In genomic region chr11:114416441-114416928, GRCh38 we compare ENCODE assay signal across 17 cellular contexts. TPM values are rescaled to one million over a fixed set of nuclear protein-coding genes. Genes with fewer than 3 reads are reported as not detected.
DNase-seq lines count a peak whose midpoint lies in the region; ATAC-seq, FAIRE-seq and TF ChIP-seq lines count a peak whose summit lies in the region.
"Had no signal": no experiment of that assay in that cellular context is flagged by ENCODE, and none has a peak within 500 bp of the region (broad histone marks: within the 10 kb centered on the region; RNA-seq: fewer than 3 reads in every experiment).

No MANE protein-coding gene starts in this region.

- no peak for TF ChIP-seq POLR2A in GM12891 (IDR thresholded peaks at IDR 0.05; ENCODE audit: low read depth, low read length)

- DNase-seq in EL = peak; percentile 40
- DNase-seq in M059J (ENCODE audit: low read depth) = peak; percentile 69
- peak; percentile 31 for DNase-seq in brain microvascular endothelial cell
- peak; percentile 76 for DNase-seq in keratinocyte (ENCODE audit: low read depth, low spot score)
- no peak for DNase-seq in activated CD4-positive, alpha-beta memory T cell treated with anti-CD3 and anti-CD28 coated beads, Interleukin-2, amount 10 ng/mL, durations not matched to agents 7 days and 5 days
- no peak for DNase-seq in epidermal melanocyte (ENCODE audit: insufficient read length, low spot score)
- no peak for DNase-seq in GM12891 (ENCODE audit: insufficient read length, low spot score)
- DNase-seq: activated CD4-positive, CD25-positive, alpha-beta regulatory T cell; activated naive CD4-positive, alpha-beta T cell; caudate nucleus; NCI-H1092 treated with DMSO at 0.1 percent for 48 hours; NCI-H2227 treated with DMSO at 0.1 percent for 48 hours; nucleus accumbens; stimulated activated naive CD4-positive, alpha-beta T cell treated with Interleukin-2 at 50 U/mL for 16 hours; upper lobe of left lung had no signal

- no peak for ATAC-seq in GM18867 (IDR thresholded peaks at IDR 0.05; ENCODE audit: unreplicated experiment)

- H2AFZ ChIP-seq in keratinocyte (ENCODE audit: control insufficient read depth, low read length) = peak overlapping the region; percentile 59

- no peak overlapping the region for H3K27ac Mint-ChIP-seq in activated CD4-positive, alpha-beta memory T cell treated with anti-CD3 and anti-CD28 coated beads, Interleukin-2, amount 10 ng/mL, durations not matched to agents 7 days and 5 days

- no peaks in the 10 kb centered on the region for H3K27me3 Mint-ChIP-seq in activated CD4-positive, alpha-beta memory T cell treated with anti-CD3 and anti-CD28 coated beads, Interleukin-2, amount 10 ng/mL, durations not matched to agents 7 days and 5 days

- H3K27ac ChIP-seq in brain microvascular endothelial cell (no peak overlapping the region), keratinocyte (ENCODE audit: control insufficient read depth, insufficient read depth, low read length) (peak overlapping the region; percentile 72)
- H3K27ac ChIP-seq: upper lobe of left lung had no signal

- peaks cover 26% of the 10 kb centered on the region for H3K4me1 ChIP-seq in keratinocyte (ENCODE audit: control insufficient read depth, extremely low read depth, insufficient read depth, low read length)
- H3K4me1 ChIP-seq: upper lobe of left lung had no signal

- in situ Hi-C loops in brain microvascular endothelial cell (cut with HindIII; ENCODE audit: low pct_ligation_motif_present, low sequenced_read_pairs) = no loop called here

- H3K4me1 Mint-ChIP-seq in activated CD4-positive, alpha-beta memory T cell treated with anti-CD3 and anti-CD28 coated beads, Interleukin-2, amount 10 ng/mL, durations not matched to agents 7 days and 5 days = no peaks in the 10 kb centered on the region

- no peaks in the 10 kb centered on the region for H3K9me3 Mint-ChIP-seq in activated CD4-positive, alpha-beta memory T cell treated with anti-CD3 and anti-CD28 coated beads, Interleukin-2, amount 10 ng/mL, durations not matched to agents 7 days and 5 days

- no peaks in the 10 kb centered on the region for H3K27me3 ChIP-seq in brain microvascular endothelial cell (replicated peaks)
- H3K27me3 ChIP-seq in keratinocyte (ENCODE audit: control insufficient read depth, extremely low read depth, insufficient read depth, low read length) = no peaks in the 10 kb centered on the region
- H3K27me3 ChIP-seq: upper lobe of left lung had no signal

- FAIRE-seq in keratinocyte (lab: Jason Lieb, UNC) (peak; percentile 97), GM12891 (lab: Jason Lieb, UNC) (no peak)
- FAIRE-seq: islet of Langerhans had no signal

- no peaks in the 10 kb centered on the region for H4K20me1 ChIP-seq in keratinocyte (ENCODE audit: control insufficient read depth, extremely low read depth, insufficient read depth, low read length)

- dilution Hi-C loops in keratinocyte (cut with MboI; ENCODE audit: extremely low pct_ligation_motif_present, low sequenced_read_pairs) = no loop called here

- TF ChIP-seq CTCF in brain microvascular endothelial cell (IDR thresholded peaks at IDR 0.05; ENCODE audit: low read depth, low read length, missing control alignments) (no peak), keratinocyte (optimal IDR thresholded peaks at IDR 0.05 in 1 of 3, IDR thresholded peaks at IDR 0.05 in 1 of 3, conservative IDR thresholded peaks at IDR 0.05 in 1 of 3; ENCODE audit: extremely low read depth in 1 of 3, insufficient read depth in 2 of 3, low read length in 3 of 3) (no peak)

- POLR2A ChIA-PET in activated CD4-positive, alpha-beta memory T cell treated with anti-CD3 and anti-CD28 coated beads, Interleukin-2, amount 10 ng/mL, durations not matched to agents 7 days and 5 days (lab: Charles Lee) = interaction anchor here (0.6 kb wide), 1 partner anchor 56 kb away, joined by 3 read pairs; no protein-coding TSS in a partner anchor

- H3K9ac ChIP-seq in keratinocyte (ENCODE audit: control insufficient read depth, extremely low read depth, insufficient read depth, low read length) = no peak overlapping the region

- no peaks in the 10 kb centered on the region for H3K79me2 ChIP-seq in keratinocyte (ENCODE audit: control insufficient read depth, insufficient read depth, low read length)

- no peak overlapping the region for H3K4me3 Mint-ChIP-seq in activated CD4-positive, alpha-beta memory T cell treated with anti-CD3 and anti-CD28 coated beads, Interleukin-2, amount 10 ng/mL, durations not matched to agents 7 days and 5 days

- H3K4me2 ChIP-seq in keratinocyte (ENCODE audit: control insufficient read depth, extremely low read depth, insufficient read depth, low read depth, low read length) = peak overlapping the region; percentile 53

- no peaks in the 10 kb centered on the region for H3K9me1 ChIP-seq in keratinocyte (ENCODE audit: control insufficient read depth, extremely low read depth, insufficient read depth, low read length)

- no peaks in the 10 kb centered on the region for H3K9me3 ChIP-seq in keratinocyte (ENCODE audit: control insufficient read depth, low read depth, low read length)
- H3K9me3 ChIP-seq: upper lobe of left lung had no signal

- H3K36me3 ChIP-seq in brain microvascular endothelial cell (replicated peaks) = no peaks in the 10 kb centered on the region
- no peaks in the 10 kb centered on the region for H3K36me3 ChIP-seq in keratinocyte (ENCODE audit: control insufficient read depth in 2 of 2, extremely low read depth in 1 of 2, insufficient read depth in 2 of 2, low read length in 2 of 2)

- H3K36me3 Mint-ChIP-seq in activated CD4-positive, alpha-beta memory T cell treated with anti-CD3 and anti-CD28 coated beads, Interleukin-2, amount 10 ng/mL, durations not matched to agents 7 days and 5 days (ENCODE audit: low read depth) = peaks cover 18% of the 10 kb centered on the region

- CTCF ChIA-PET in activated CD4-positive, alpha-beta memory T cell treated with anti-CD3 and anti-CD28 coated beads, Interleukin-2, amount 10 ng/mL, durations not matched to agents 7 days and 5 days (lab: Charles Lee) = interaction anchor here (0.8 to 1.4 kb wide), 2 partner anchors 9 to 23 kb away, joined by 3 read pairs; partner anchors contain the start of gene REXO2

- H3K4me3 ChIP-seq in brain microvascular endothelial cell (ENCODE audit: low read depth, low read length) (no peak overlapping the region), keratinocyte (ENCODE audit: control insufficient read depth in 2 of 3, extremely low read depth in 1 of 3, insufficient read depth in 2 of 3, low read depth in 1 of 3, low read length in 3 of 3) (no peak overlapping the region)
- H3K4me3 ChIP-seq: upper lobe of left lung had no signal

TF ChIP-seq in GM12891, 5 proteins besides CTCF, POLR2A, EP300 and RAD21:
- no peak for TF ChIP-seq SPI1 (IDR thresholded peaks at IDR 0.05; ENCODE audit: low read depth, low read length)
- no peak for TF ChIP-seq POU2F2 (IDR thresholded peaks at IDR 0.05; ENCODE audit: low read depth, low read length)
- no peak for TF ChIP-seq POLR2AphosphoS5 (IDR thresholded peaks at IDR 0.05; ENCODE audit: low read depth, low read length)
- no peak for TF ChIP-seq TAF1 (IDR thresholded peaks at IDR 0.05; ENCODE audit: low read depth, low read length)
- no peak for TF ChIP-seq PAX5 (IDR thresholded peaks at IDR 0.05; ENCODE audit: insufficient read depth, low read length, severe bottlenecking)

RNA-seq across cellular contexts. Expression of gene RBM7, which starts 16.0 kb away (rescaled TPM):
- total RNA-seq in M059J (2014; rRNA removed; shearing (Covaris generic)) = 35.1 and 52.8 TPM in 2 replicates
- 21.6 to 38.2 TPM (median 34.0 TPM) in 3 replicates for polyA plus RNA-seq in keratinocyte
- 35.7 TPM for polyA plus RNA-seq in keratinocyte (2011; ENCODE audit: low read depth)
- 14.7 and 36.7 TPM in 2 replicates for polyA plus RNA-seq in keratinocyte (2011; cell fraction: cytosol; rRNA removed)
- 16.4 and 21.3 TPM in 2 replicates for polyA plus RNA-seq in keratinocyte (2011; cell fraction: nucleus; rRNA removed)
- polyA plus RNA-seq in keratinocyte (2012; ENCODE audit: low replicate concordance) = 27.2 and 39.0 TPM in 2 replicates
- 12.4 to 68.6 TPM (median 38.4 TPM) in 3 replicates for polyA minus RNA-seq in keratinocyte
- 29.9 TPM for polyA minus RNA-seq in keratinocyte (2011; cell fraction: cytosol; rRNA and poly(A)+ RNA removed)
- polyA minus RNA-seq in keratinocyte (2011; cell fraction: nucleus; rRNA and poly(A)+ RNA removed) = 10.2 and 38.6 TPM in 2 replicates
- 10 to 100 TPM; 36.5 to 46.3 TPM for total RNA-seq in activated CD4-positive, alpha-beta memory T cell treated with anti-CD3 and anti-CD28 coated beads, Interleukin-2, amount 10 ng/mL, durations not matched to agents 7 days and 5 days
- 15.1 TPM for polyA plus RNA-seq in GM12891 (2012; ENCODE audit: low read depth, missing spikeins)

RNA-seq across cellular contexts. Expression of gene C11orf71, which starts 16.2 kb away (rescaled TPM):
- total RNA-seq in M059J (2014; rRNA removed; shearing (Covaris generic)) = 0.74 and 1.8 TPM in 2 replicates
- polyA plus RNA-seq in keratinocyte = 1.4 to 3.7 TPM (median 2.1 TPM) in 3 replicates
- 1.6 TPM for polyA plus RNA-seq in keratinocyte (2011; ENCODE audit: low read depth)
- 1.2 and 2.0 TPM in 2 replicates for polyA plus RNA-seq in keratinocyte (2011; cell fraction: cytosol; rRNA removed)
- polyA plus RNA-seq in keratinocyte (2011; cell fraction: nucleus; rRNA removed) = 2.2 and 2.5 TPM in 2 replicates
- 1.00 and 2.5 TPM in 2 replicates for polyA plus RNA-seq in keratinocyte (2012; ENCODE audit: low replicate concordance)
- polyA minus RNA-seq in keratinocyte = 0.99 to 1.6 TPM (median 1.3 TPM) in 3 replicates
- polyA minus RNA-seq in keratinocyte (2011; cell fraction: cytosol; rRNA and poly(A)+ RNA removed) = not detected
- 1.3 and 1.6 TPM in 2 replicates for polyA minus RNA-seq in keratinocyte (2011; cell fraction: nucleus; rRNA and poly(A)+ RNA removed)
- 1 to 10 TPM; 7.3 to 7.6 TPM for total RNA-seq in activated CD4-positive, alpha-beta memory T cell treated with anti-CD3 and anti-CD28 coated beads, Interleukin-2, amount 10 ng/mL, durations not matched to agents 7 days and 5 days
- polyA plus RNA-seq in GM12891 (2012; ENCODE audit: low read depth, missing spikeins) = 3.2 TPM

RNA-seq across cellular contexts. Expression of gene REXO2, which starts 22.8 kb away (rescaled TPM):
- 156 and 169 TPM in 2 replicates for total RNA-seq in M059J (2014; rRNA removed; shearing (Covaris generic))
- 250 to 381 TPM (median 270 TPM) in 3 replicates for polyA plus RNA-seq in keratinocyte
- 185 TPM for polyA plus RNA-seq in keratinocyte (2011; ENCODE audit: low read depth)
- 234 and 465 TPM in 2 replicates for polyA plus RNA-seq in keratinocyte (2011; cell fraction: cytosol; rRNA removed)
- 178 and 257 TPM in 2 replicates for polyA plus RNA-seq in keratinocyte (2011; cell fraction: nucleus; rRNA removed)
- 158 and 191 TPM in 2 replicates for polyA plus RNA-seq in keratinocyte (2012; ENCODE audit: low replicate concordance)
- 24.1 to 89.5 TPM (median 55.5 TPM) in 3 replicates for polyA minus RNA-seq in keratinocyte
- polyA minus RNA-seq in keratinocyte (2011; cell fraction: cytosol; rRNA and poly(A)+ RNA removed) = 243 TPM
- polyA minus RNA-seq in keratinocyte (2011; cell fraction: nucleus; rRNA and poly(A)+ RNA removed) = 37.0 and 65.9 TPM in 2 replicates
- total RNA-seq in activated CD4-positive, alpha-beta memory T cell treated with anti-CD3 and anti-CD28 coated beads, Interleukin-2, amount 10 ng/mL, durations not matched to agents 7 days and 5 days = 10 to 100 TPM; 82.1 to 83.4 TPM
- polyA plus RNA-seq in GM12891 (2012; ENCODE audit: low read depth, missing spikeins) = 6.3 TPM

Comparison
In these comparisons a context has a peak if more than half of its experiments do, and no peak if none do; other contexts are left out.
1. DNase-seq: peak in EL (single experiment), M059J (single experiment), brain microvascular endothelial cell (single experiment) and keratinocyte (single experiment); none in activated CD4-positive, alpha-beta memory T cell treated with anti-CD3 and anti-CD28 coated beads, Interleukin-2, amount 10 ng/mL, durations not matched to agents 7 days and 5 days (single experiment), epidermal melanocyte (single experiment) and GM12891 (single experiment).